Comparison of ENCODE assay signal across 17 cellular contexts in genomic region chr11:30617762-30618161, GRCh38. TPM values are rescaled to one million over a fixed set of nuclear protein-coding genes. Genes with fewer than 3 reads are reported as not detected.
DNase-seq lines count a peak whose midpoint lies in the region; ATAC-seq and TF ChIP-seq lines count a peak whose summit lies in the region.
"Had no signal": no experiment of that assay in that cellular context is flagged by ENCODE, and none has a peak within 500 bp of the region (broad histone marks: within the 10 kb centered on the region; RNA-seq: fewer than 3 reads in every experiment).

No MANE protein-coding gene starts in this region.

- H2AK5ac ChIP-seq in H9 (ENCODE audit: insufficient read length, low read length) = no peak overlapping the region

- H3K56ac ChIP-seq in H9 (ENCODE audit: insufficient read length, low read depth, low read length) = no peak overlapping the region

- no peak overlapping the region for H3K4me3 ChIP-seq in AG04450 (ENCODE audit: low read depth, low read length)
- no peak overlapping the region for H3K4me3 ChIP-seq in epithelial cell of proximal tubule (ENCODE audit: low read depth, low read length)

- no peak overlapping the region for H2BK12ac ChIP-seq in H9 (ENCODE audit: insufficient read length, low read depth, low read length)

- no peak overlapping the region for H3K4ac ChIP-seq in H9 (ENCODE audit: low read depth, low read length)

- POLR2A ChIA-PET in AG04450 (lab: Yijun Ruan, JAX) = no interaction called here

- no peak overlapping the region for H4K5ac ChIP-seq in H9 (ENCODE audit: insufficient read length, low read depth, low read length)

- no peak overlapping the region for H4K8ac ChIP-seq in H9 (replicated peaks; ENCODE audit: insufficient read length, low read depth, low read length)

- no peaks in the 10 kb centered on the region for H3K79me2 ChIP-seq in H9 (ENCODE audit: insufficient read depth, low read length)

- no peaks in the 10 kb centered on the region for H3K4me1 Mint-ChIP-seq in H9
- no peaks in the 10 kb centered on the region for H3K4me1 Mint-ChIP-seq in activated T-helper 1 cell treated with anti-CD3 and anti-CD28 coated beads, Interleukin-12 subunit alpha, Interleukin-12 subunit beta, Interleukin-2, Interleukin-4 antibody, amounts not matched to agents 30 ng/mL and 10 ng/mL and 1 ng/mL, durations not matched to agents 14 hours and 24 hours and 36 hours (ENCODE audit: low read depth)

- H3K27ac ChIP-seq in AG04450 (ENCODE audit: low read depth, low read length) (no peak overlapping the region), H9 (ENCODE audit: insufficient read length, low read depth, low read length) (no peak overlapping the region)

- H3K27me3 ChIP-seq in AG04450 (ENCODE audit: control insufficient read depth, insufficient read depth, low read length) (no peaks in the 10 kb centered on the region), H9 (ENCODE audit: insufficient read depth, low read length) (no peaks in the 10 kb centered on the region)

- TF ChIP-seq CTCF in AG04450 (IDR thresholded peaks at IDR 0.05; ENCODE audit: low read depth, low read length) (0 out of 2 replicates have a peak, but pooled peaks have one; percentile 6), H9 (conservative IDR thresholded peaks at IDR 0.05) (peak; percentile 52), epithelial cell of proximal tubule (conservative IDR thresholded peaks at IDR 0.05; ENCODE audit: low read depth, low read length) (peak; percentile 25)

- no peaks in the 10 kb centered on the region for H3K23me2 ChIP-seq in H9 (ENCODE audit: insufficient read length, low read depth, low read length, poor library complexity, severe bottlenecking)

- H2BK120ac ChIP-seq in H9 (ENCODE audit: low read depth, low read length, poor library complexity, severe bottlenecking) = no peak overlapping the region

- no peak overlapping the region for H2BK20ac ChIP-seq in H9 (ENCODE audit: low read depth, low read length, poor library complexity, severe bottlenecking)

- H3K4me2 ChIP-seq in H9 (ENCODE audit: insufficient read depth, insufficient read length, low read length) = no peak overlapping the region

- H3K27ac Mint-ChIP-seq in H9 = no peak overlapping the region
- H3K27ac Mint-ChIP-seq in activated T-helper 1 cell treated with anti-CD3 and anti-CD28 coated beads, Interleukin-12 subunit alpha, Interleukin-12 subunit beta, Interleukin-2, Interleukin-4 antibody, amounts not matched to agents 30 ng/mL and 10 ng/mL and 1 ng/mL, durations not matched to agents 14 hours and 24 hours and 36 hours = no peak overlapping the region
- H3K27ac Mint-ChIP-seq: CD4-positive, alpha-beta T cell had no signal

- no peak overlapping the region for H4K91ac ChIP-seq in H9 (ENCODE audit: insufficient read length, low read depth, low read length)

- in situ Hi-C loops in SK-MEL-5 (cut with HindIII; ENCODE audit: low pct_unique_long_range_greater_than_20kb, low sequenced_read_pairs) = no loop called here

- no peaks in the 10 kb centered on the region for H3K4me1 ChIP-seq in H9 (ENCODE audit: insufficient read depth, low read length)

- peaks cover 3 to 20% (median 6%) of the 10 kb centered on the region in 3 experiments; a peak in 6 of 7 replicates for H3K36me3 Mint-ChIP-seq in H9 (ENCODE audit: insufficient read depth in 1 of 3, low read depth in 3 of 3)
- H3K36me3 Mint-ChIP-seq in activated T-helper 1 cell treated with anti-CD3 and anti-CD28 coated beads, Interleukin-12 subunit alpha, Interleukin-12 subunit beta, Interleukin-2, Interleukin-4 antibody, amounts not matched to agents 30 ng/mL and 10 ng/mL and 1 ng/mL, durations not matched to agents 14 hours and 24 hours and 36 hours (ENCODE audit: low read depth) = no peaks in the 10 kb centered on the region

- H2AFZ ChIP-seq in H9 (ENCODE audit: low read length) = no peak overlapping the region

- no peaks in the 10 kb centered on the region for H3K27me3 Mint-ChIP-seq in H9 (ENCODE audit: low read depth)
- no peaks in the 10 kb centered on the region for H3K27me3 Mint-ChIP-seq in activated T-helper 1 cell treated with anti-CD3 and anti-CD28 coated beads, Interleukin-12 subunit alpha, Interleukin-12 subunit beta, Interleukin-2, Interleukin-4 antibody, amounts not matched to agents 30 ng/mL and 10 ng/mL and 1 ng/mL, durations not matched to agents 14 hours and 24 hours and 36 hours (ENCODE audit: insufficient read depth)
- H3K27me3 Mint-ChIP-seq: CD4-positive, alpha-beta T cell had no signal

- H3K23ac ChIP-seq in H9 (ENCODE audit: insufficient read length, low read depth, low read length) = no peak overlapping the region

- no peak overlapping the region for H2BK15ac ChIP-seq in H9 (ENCODE audit: low read depth, low read length)

- H3K14ac ChIP-seq in H9 (ENCODE audit: insufficient read depth, low read length) = no peak overlapping the region

- DNase-seq in AG04450 (ENCODE audit: low read depth, low spot score) = no peak
- no peak for DNase-seq in H9
- DNase-seq in SK-MEL-5 (ENCODE audit: low read depth, low spot score) = peak; percentile 14
- no peak for DNase-seq in epithelial cell of proximal tubule (ENCODE audit: low read depth)
- no peak for DNase-seq in cerebellum (ENCODE audit: low spot score)
- DNase-seq in NCI-H82 treated with DMSO at 0.1 percent for 48 hours (lab: John Stamatoyannopoulos, UW; ENCODE audit: unreplicated experiment) = no peak
- DNase-seq in activated T-helper 1 cell treated with anti-CD3 and anti-CD28 coated beads, Interleukin-12 subunit alpha, Interleukin-12 subunit beta, Interleukin-2, Interleukin-4 antibody, amounts not matched to agents 30 ng/mL and 10 ng/mL and 1 ng/mL, durations not matched to agents 14 hours and 24 hours and 36 hours (ENCODE audit: low spot score) = no peak
- DNase-seq: CD4-positive, alpha-beta T cell; GF-D8; H7; NCI-H1048; NCI-H146; NCI-H2081 treated with DMSO at 0.1 percent for 48 hours; NCI-H226; SHP77 treated with DMSO at 0.1 percent for 48 hours; T-helper 1 cell had no signal

- no peaks in the 10 kb centered on the region for H3K79me1 ChIP-seq in H9 (ENCODE audit: insufficient read depth, low read depth, low read length, poor library complexity, severe bottlenecking)

- intact Hi-C loops in activated T-helper 1 cell treated with anti-CD3 and anti-CD28 coated beads, Interleukin-12 subunit alpha, Interleukin-12 subunit beta, Interleukin-2, Interleukin-4 antibody, amounts not matched to agents 30 ng/mL and 10 ng/mL and 1 ng/mL, durations not matched to agents 14 hours and 24 hours and 36 hours (cut with micrococcal nuclease) = no loop called here

- H3K9me3 ChIP-seq in AG04450 (ENCODE audit: control insufficient read depth, insufficient read depth, low read length) = no peaks in the 10 kb centered on the region
- no peaks in the 10 kb centered on the region for H3K9me3 ChIP-seq in H9 (ENCODE audit: control insufficient read depth, low read depth, low read length)

- H3K9ac ChIP-seq in H9 (ENCODE audit: extremely low read depth, insufficient read length, low read length) = no peak overlapping the region

- H2BK5ac ChIP-seq in H9 (ENCODE audit: insufficient read length, low read length) = no peak overlapping the region

- no peak overlapping the region for H3K4me3 Mint-ChIP-seq in H9
- no peak overlapping the region for H3K4me3 Mint-ChIP-seq in activated T-helper 1 cell treated with anti-CD3 and anti-CD28 coated beads, Interleukin-12 subunit alpha, Interleukin-12 subunit beta, Interleukin-2, Interleukin-4 antibody, amounts not matched to agents 30 ng/mL and 10 ng/mL and 1 ng/mL, durations not matched to agents 14 hours and 24 hours and 36 hours
- H3K4me3 Mint-ChIP-seq: CD4-positive, alpha-beta T cell had no signal

- CTCF ChIA-PET in AG04450 (lab: Charles Lee) = no interaction called here

- H3K9me3 Mint-ChIP-seq in H9 = peaks cover 16 to 20% of the 10 kb centered on the region in 2 experiments
- H3K9me3 Mint-ChIP-seq in activated T-helper 1 cell treated with anti-CD3 and anti-CD28 coated beads, Interleukin-12 subunit alpha, Interleukin-12 subunit beta, Interleukin-2, Interleukin-4 antibody, amounts not matched to agents 30 ng/mL and 10 ng/mL and 1 ng/mL, durations not matched to agents 14 hours and 24 hours and 36 hours = no peaks in the 10 kb centered on the region
- H3K9me3 Mint-ChIP-seq: CD4-positive, alpha-beta T cell had no signal

- no peak overlapping the region for H3T11ph ChIP-seq in H9 (ENCODE audit: low read length)

- H3K18ac ChIP-seq in H9 (ENCODE audit: insufficient read length, low read depth, low read length) = no peak overlapping the region

- no peaks in the 10 kb centered on the region for H4K20me1 ChIP-seq in H9 (ENCODE audit: control insufficient read depth, insufficient read depth, insufficient read length)

- ATAC-seq in GM21515 (IDR thresholded peaks at IDR 0.05; ENCODE audit: unreplicated experiment) = no peak

RNA-seq across cellular contexts. Expression of gene MPPED2, which starts 31.6 kb away (rescaled TPM):
- polyA plus RNA-seq in AG04450 (2011; rRNA removed) = not detected in 2 replicates
- polyA minus RNA-seq in AG04450 (2011; rRNA and poly(A)+ RNA removed) = 0.61 and 1.1 TPM in 2 replicates
- total RNA-seq in H9 (2021) (2.6 and 4.7 TPM in 2 replicates), epithelial cell of proximal tubule (0.07 and 0.17 TPM in 2 replicates), cerebellum (50.4 TPM)
- 2.6 and 3.7 TPM in 2 replicates for total RNA-seq in SK-MEL-5 (2014; rRNA removed; shearing (Covaris generic))
- 5.2 and 10.5 TPM in 2 replicates for polyA plus RNA-seq in SK-MEL-5 (2015; cell fraction: cytosol; rRNA removed)
- 8.0 and 14.4 TPM in 2 replicates for polyA plus RNA-seq in SK-MEL-5 (2015; cell fraction: nucleus; rRNA removed)
- total RNA-seq in activated T-helper 1 cell treated with anti-CD3 and anti-CD28 coated beads, Interleukin-12 subunit alpha, Interleukin-12 subunit beta, Interleukin-2, Interleukin-4 antibody, amounts not matched to agents 30 ng/mL and 10 ng/mL and 1 ng/mL, durations not matched to agents 14 hours and 24 hours and 36 hours = not detected in 2 replicates
